In genomic region chr7:128792471-128793183, GRCh38 we compare ENCODE assay signal across 11 cellular contexts. TPM values are rescaled to one million over a fixed set of nuclear protein-coding genes. Genes with fewer than 3 reads are reported as not detected.
DNase-seq lines count a peak whose midpoint lies in the region; FAIRE-seq and TF ChIP-seq lines count a peak whose summit lies in the region.
"Had no signal": no experiment of that assay in that cellular context is flagged by ENCODE, and none has a peak within 500 bp of the region (broad histone marks: within the 10 kb centered on the region; RNA-seq: fewer than 3 reads in every experiment).

No MANE protein-coding gene starts in this region.

- FAIRE-seq in RCC 7860 (lab: Jason Lieb, UNC), result no peak

- H3K4me1 Mint-ChIP-seq in activated naive CD4-positive, alpha-beta T cell treated with anti-CD3 and anti-CD28 coated beads, Interleukin-2, amount 50 U/mL, for 24 hours, result peaks cover 10% of the 10 kb centered on the region
- peaks cover 11% of the 10 kb centered on the region for H3K4me1 Mint-ChIP-seq in glutamatergic neuron (ENCODE audit: low read depth, unreplicated experiment)

- no peaks in the 10 kb centered on the region for H3K27me3 ChIP-seq in stomach smooth muscle (ENCODE audit: control insufficient read depth in 1 of 2, insufficient read depth in 2 of 2, low read length in 2 of 2)

- no peak for TF ChIP-seq CTCF in glutamatergic neuron (IDR thresholded peaks at IDR 0.05; ENCODE audit: partially characterized antibody, unreplicated experiment)

- DNase-seq in activated naive CD4-positive, alpha-beta T cell treated with Interleukin-2 at 50 U/mL for 16 hours, result no peak
- DNase-seq in SK-N-DZ (ENCODE audit: low spot score), result peak; percentile 63
- DNase-seq in glutamatergic neuron, result peak; percentile 53
- DNase-seq in NCI-H2196 treated with DMSO at 0.1 percent for 48 hours (lab: John Stamatoyannopoulos, UW; ENCODE audit: unreplicated experiment), result no peak
- DNase-seq in DMS53 treated with DMSO at 0.1 percent for 48 hours (lab: John Stamatoyannopoulos, UW; ENCODE audit: unreplicated experiment), result no peak
- DNase-seq in RCC 7860 (ENCODE audit: low spot score), result no peak
- DNase-seq: activated gamma-delta T cell treated with Interleukin-2 at 50 U/mL for 16 hours had no signal

- no peak overlapping the region for H3K27ac Mint-ChIP-seq in activated naive CD4-positive, alpha-beta T cell treated with anti-CD3 and anti-CD28 coated beads, Interleukin-2, amount 50 U/mL, for 24 hours
- H3K27ac Mint-ChIP-seq in glutamatergic neuron (ENCODE audit: unreplicated experiment), result peak overlapping the region; percentile 78

- H3K4me3 ChIP-seq in stomach smooth muscle (ENCODE audit: low read length in 2 of 2), result peak overlapping the region; percentile 59 to 87

- peaks cover 2% of the 10 kb centered on the region for H3K36me3 Mint-ChIP-seq in activated naive CD4-positive, alpha-beta T cell treated with anti-CD3 and anti-CD28 coated beads, Interleukin-2, amount 50 U/mL, for 24 hours
- peaks cover 26% of the 10 kb centered on the region for H3K36me3 Mint-ChIP-seq in glutamatergic neuron (ENCODE audit: unreplicated experiment)

- no peaks in the 10 kb centered on the region for H3K27me3 Mint-ChIP-seq in activated naive CD4-positive, alpha-beta T cell treated with anti-CD3 and anti-CD28 coated beads, Interleukin-2, amount 50 U/mL, for 24 hours
- H3K27me3 Mint-ChIP-seq in glutamatergic neuron (ENCODE audit: unreplicated experiment), result peaks cover 13% of the 10 kb centered on the region

- H3K4me3 Mint-ChIP-seq in activated naive CD4-positive, alpha-beta T cell treated with anti-CD3 and anti-CD28 coated beads, Interleukin-2, amount 50 U/mL, for 24 hours, result peak overlapping the region; percentile 58
- H3K4me3 Mint-ChIP-seq in glutamatergic neuron (ENCODE audit: unreplicated experiment), result peak overlapping the region; percentile 90

- H3K9ac ChIP-seq in stomach smooth muscle (ENCODE audit: low read length in 2 of 2), result peak overlapping the region; percentile 56 to 60

- no peaks in the 10 kb centered on the region for H3K9me3 ChIP-seq in stomach smooth muscle (ENCODE audit: control insufficient read depth in 2 of 2, low read length in 2 of 2)

- H3K4me1 ChIP-seq in stomach smooth muscle (ENCODE audit: control insufficient read depth, insufficient read depth, low read length), result peaks cover 37% of the 10 kb centered on the region

- no peak overlapping the region for H3K27ac ChIP-seq in stomach smooth muscle (ENCODE audit: low read length)

- H3K9me3 Mint-ChIP-seq in activated naive CD4-positive, alpha-beta T cell treated with anti-CD3 and anti-CD28 coated beads, Interleukin-2, amount 50 U/mL, for 24 hours, result no peaks in the 10 kb centered on the region
- H3K9me3 Mint-ChIP-seq in glutamatergic neuron (ENCODE audit: unreplicated experiment), result peaks cover 6% of the 10 kb centered on the region

- H3K36me3 ChIP-seq in stomach smooth muscle (ENCODE audit: control insufficient read depth in 2 of 2, insufficient read depth in 2 of 2, low read length in 2 of 2), result peaks cover 7 to 10% of the 10 kb centered on the region in 2 donors

RNA-seq across cellular contexts. Expression of gene CCDC136, which starts 0.9 kb away (rescaled TPM):
- polyA plus RNA-seq in SK-N-DZ (2014; cell fraction: cytosol; rRNA removed), result 27.4 and 29.5 TPM in 2 replicates
- 93.0 and 152 TPM in 2 replicates for polyA plus RNA-seq in SK-N-DZ (2014; cell fraction: nucleus; rRNA removed)
- 202 TPM for total RNA-seq in glutamatergic neuron (ENCODE audit: unreplicated experiment)

RNA-seq across cellular contexts. Expression of gene OPN1SW, which starts 17.0 kb away (rescaled TPM):
- polyA plus RNA-seq in SK-N-DZ (2014; cell fraction: cytosol; rRNA removed), result not detected in 2 replicates
- polyA plus RNA-seq in SK-N-DZ (2014; cell fraction: nucleus; rRNA removed), result not detected in 2 replicates
- not detected for total RNA-seq in glutamatergic neuron (ENCODE audit: unreplicated experiment)
- total RNA-seq: fibroblast of villous mesenchyme, posterior vena cava had no signal

RNA-seq across cellular contexts. Expression of gene FLNC, which starts 37.6 kb away (rescaled TPM):
- polyA plus RNA-seq in SK-N-DZ (2014; cell fraction: cytosol; rRNA removed), result 11.6 and 13.1 TPM in 2 replicates
- 14.1 and 19.8 TPM in 2 replicates for polyA plus RNA-seq in SK-N-DZ (2014; cell fraction: nucleus; rRNA removed)
- 241 TPM for total RNA-seq in glutamatergic neuron (ENCODE audit: unreplicated experiment)

RNA-seq across cellular contexts. Expression of gene CALU, which starts 53.5 kb away (rescaled TPM):
- polyA plus RNA-seq in SK-N-DZ (2014; cell fraction: cytosol; rRNA removed), result 147 and 157 TPM in 2 replicates
- polyA plus RNA-seq in SK-N-DZ (2014; cell fraction: nucleus; rRNA removed), result 52.2 and 58.9 TPM in 2 replicates
- 63.6 TPM for total RNA-seq in glutamatergic neuron (ENCODE audit: unreplicated experiment)

Comparison
In these comparisons a context has a peak if more than half of its experiments do, and no peak if none do; other contexts are left out.
1. DNase-seq: peak in SK-N-DZ (single experiment) and glutamatergic neuron (single experiment); none in activated naive CD4-positive, alpha-beta T cell treated with Interleukin-2 at 50 U/mL for 16 hours (single experiment), NCI-H2196 treated with DMSO at 0.1 percent for 48 hours (single experiment), DMS53 treated with DMSO at 0.1 percent for 48 hours (single experiment) and RCC 7860 (single experiment).